Comparison of ENCODE assay signal across 1 cellular context in genomic region chr7:108102913-108103312, GRCh38.
TF ChIP-seq lines count a peak whose summit lies in the region.

No MANE protein-coding gene starts in this region.

TF ChIP-seq in K562, 482 proteins besides CTCF, POLR2A, EP300 and RAD21 (continued from another document and continues in another):
- TF ChIP-seq NR0B1 (IDR thresholded peaks at IDR 0.05; ENCODE audit: partially characterized antibody) (no peak), ELF1 (tag; IDR thresholded peaks at IDR 0.05) (no peak), TAF9B (IDR thresholded peaks at IDR 0.05; ENCODE audit: partially characterized antibody) (no peak), ZNF133 (CRISPR knock-in tag; IDR thresholded peaks at IDR 0.05) (no peak), EZH2 (IDR thresholded peaks at IDR 0.05; ENCODE audit: borderline replicate concordance, low read depth, low read length) (no peak), ZNF76 (CRISPR knock-in tag; IDR thresholded peaks at IDR 0.05; ENCODE audit: borderline replicate concordance) (no peak), EGR1 (conservative IDR thresholded peaks at IDR 0.05) (peak; percentile 60), TGIF2 (CRISPR knock-in tag; IDR thresholded peaks at IDR 0.05) (no peak), ZBTB9 (CRISPR knock-in tag; IDR thresholded peaks at IDR 0.05) (0 out of 2 replicates have a peak, but pooled peaks have one; percentile 11), GTF2A2 (tag; IDR thresholded peaks at IDR 0.05) (no peak), NFRKB (IDR thresholded peaks at IDR 0.05; ENCODE audit: low read depth) (no peak), ZNF277 (CRISPR knock-in tag; IDR thresholded peaks at IDR 0.05; ENCODE audit: borderline replicate concordance) (no peak), ZNF668 (CRISPR knock-in tag; IDR thresholded peaks at IDR 0.05) (no peak), PCBP1 (IDR thresholded peaks at IDR 0.05; ENCODE audit: low read depth, low read length, poor library complexity, severe bottlenecking) (no peak), SMARCB1 (IDR thresholded peaks at IDR 0.05; ENCODE audit: insufficient read length, low read depth) (no peak), MIER1 (IDR thresholded peaks at IDR 0.05; ENCODE audit: low read depth) (no peak), SETDB1 (IDR thresholded peaks at IDR 0.05; ENCODE audit: low read length) (no peak), GABPB1 (CRISPR knock-in tag; IDR thresholded peaks at IDR 0.05) (no peak), NFE2L1 (tag; IDR thresholded peaks at IDR 0.05; ENCODE audit: borderline replicate concordance, low read depth) (no peak), SP1 (CRISPR knock-in tag; IDR thresholded peaks at IDR 0.05) (no peak), KLF10 (CRISPR knock-in tag; IDR thresholded peaks at IDR 0.05) (no peak), HDGF (IDR thresholded peaks at IDR 0.05) (no peak), IRF2 (CRISPR knock-in tag; IDR thresholded peaks at IDR 0.05) (no peak), FOXJ3 (CRISPR knock-in tag; IDR thresholded peaks at IDR 0.05) (no peak), RHOXF2B (CRISPR knock-in tag; conservative IDR thresholded peaks at IDR 0.05) (no peak), SMC3 (conservative IDR thresholded peaks at IDR 0.05; ENCODE audit: insufficient read depth, low read depth, low read length) (no peak), E2F5 (CRISPR knock-in tag; IDR thresholded peaks at IDR 0.05) (no peak), RCOR1 (IDR thresholded peaks at IDR 0.05; ENCODE audit: borderline replicate concordance in 1 of 2, low read depth in 2 of 2, low read length in 2 of 2) (no peak), HIVEP1 (CRISPR knock-in tag; IDR thresholded peaks at IDR 0.05) (no peak), ZNF785 (CRISPR knock-in tag; IDR thresholded peaks at IDR 0.05) (no peak), RBM22 (IDR thresholded peaks at IDR 0.05; ENCODE audit: low read depth, low read length, poor library complexity, severe bottlenecking) (no peak), ZNF511 (CRISPR knock-in tag; IDR thresholded peaks at IDR 0.05) (peak; percentile 54; the same call in 1 of the 2 replicates), RAD51 (IDR thresholded peaks at IDR 0.05; ENCODE audit: borderline replicate concordance, low read depth) (no peak), THRB (CRISPR knock-in tag; conservative IDR thresholded peaks at IDR 0.05) (no peak), PKNOX1 (IDR thresholded peaks at IDR 0.05) (peak; percentile 69), MAFK (IDR thresholded peaks at IDR 0.05; ENCODE audit: low read length) (no peak), RB1 (IDR thresholded peaks at IDR 0.05; ENCODE audit: low read depth) (no peak), CREB1 (IDR thresholded peaks at IDR 0.05) (no peak; the same call in 1 of the 2 replicates), CREB1 (CRISPR knock-in tag; IDR thresholded peaks at IDR 0.05) (no peak), SPI1 (IDR thresholded peaks at IDR 0.05; ENCODE audit: borderline replicate concordance, low read depth, low read length) (no peak), ZNF224 (CRISPR knock-in tag; IDR thresholded peaks at IDR 0.05) (peak; percentile 62; the same call in 1 of the 2 replicates), RFX1 (IDR thresholded peaks at IDR 0.05) (no peak), PHF8 (IDR thresholded peaks at IDR 0.05; ENCODE audit: borderline replicate concordance, low read length) (no peak), L3MBTL2 (IDR thresholded peaks at IDR 0.05) (no peak), GMEB1 (CRISPR knock-in tag; IDR thresholded peaks at IDR 0.05) (no peak), ZNF512 (tag; IDR thresholded peaks at IDR 0.05) (no peak), RBM17 (IDR thresholded peaks at IDR 0.05; ENCODE audit: borderline replicate concordance, low read depth, low read length) (no peak), CUX1 (CRISPR knock-in tag; IDR thresholded peaks at IDR 0.05) (no peak), E2F3 (CRISPR knock-in tag; IDR thresholded peaks at IDR 0.05) (no peak), SMAD3 (CRISPR knock-in tag; conservative IDR thresholded peaks at IDR 0.05) (no peak), ZC3H8 (IDR thresholded peaks at IDR 0.05) (no peak), ZNF41 (CRISPR knock-in tag; conservative IDR thresholded peaks at IDR 0.05) (no peak), CBX8 (IDR thresholded peaks at IDR 0.05; ENCODE audit: borderline replicate concordance, extremely low read depth, low read depth, low read length, poor library complexity, severe bottlenecking) (no peak), BRD9 (IDR thresholded peaks at IDR 0.05; ENCODE audit: low read depth, partially characterized antibody) (no peak), ZBTB34 (CRISPR knock-in tag; IDR thresholded peaks at IDR 0.05) (no peak), CBX3 (IDR thresholded peaks at IDR 0.05; ENCODE audit: borderline replicate concordance in 1 of 2, low read length in 2 of 2) (no peak)
